ENCODE assay signal across 24 cellular contexts in the genomic region with DNA sequence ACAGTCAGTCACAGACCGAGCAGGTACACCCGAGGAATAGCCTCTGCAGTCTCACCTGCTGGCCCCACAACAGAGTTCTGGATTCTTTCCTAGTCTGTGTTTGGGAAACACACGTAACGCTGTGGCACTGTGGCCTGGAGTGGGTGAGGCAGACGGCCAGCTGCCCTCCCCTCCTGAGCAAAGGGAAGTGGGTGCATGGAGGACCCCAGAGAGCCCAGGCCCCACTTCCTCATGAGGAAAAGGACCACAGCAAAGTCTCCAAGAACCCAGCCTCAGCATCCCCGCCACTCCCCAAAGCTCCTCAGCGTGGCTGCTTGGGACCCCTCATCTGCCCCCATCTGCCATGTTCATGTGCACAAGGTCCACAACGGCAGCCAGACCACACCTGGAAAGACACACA.
DNase-seq lines count a peak whose midpoint lies in the region; ATAC-seq, FAIRE-seq and TF ChIP-seq lines count a peak whose summit lies in the region.
"Had no signal": no experiment of that assay in that cellular context is flagged by ENCODE, and none has a peak within 500 bp of the region (broad histone marks: within the 10 kb centered on the region; RNA-seq: fewer than 3 reads in every experiment).

No MANE protein-coding gene starts in this region.

- no peak overlapping the region for H3K18ac ChIP-seq in neuronal stem cell (ENCODE audit: low read length)

- H2BK15ac ChIP-seq in neuronal stem cell (ENCODE audit: low read length): peak overlapping the region; percentile 35

- H2AK5ac ChIP-seq in neuronal stem cell (ENCODE audit: low read depth, low read length): no peak overlapping the region

- no peak overlapping the region for H4K8ac ChIP-seq in neuronal stem cell (ENCODE audit: low read depth, low read length)

- no peak overlapping the region for H2BK12ac ChIP-seq in neuronal stem cell (ENCODE audit: low read length)

- H3K4me3 ChIP-seq in kidney (ENCODE audit: low read length in 2 of 2): no peak overlapping the region
- H3K4me3 ChIP-seq in neuronal stem cell (ENCODE audit: low read length in 2 of 2): no peak overlapping the region
- no peak overlapping the region for H3K4me3 ChIP-seq in spleen
- H3K4me3 ChIP-seq: A549; BLaER1 treated with 17β-estradiol and CSF1 and Interleukin-3, amounts not matched to agents 10 nM and 100 nM; GM23338 had no signal

- H3K4me1 ChIP-seq in kidney (ENCODE audit: control insufficient read depth in 1 of 2, insufficient read depth in 1 of 2, low read depth in 1 of 2, low read length in 2 of 2) (no peaks in the 10 kb centered on the region), neuronal stem cell (ENCODE audit: control insufficient read depth in 2 of 2, insufficient read depth in 1 of 2, low read depth in 1 of 2, low read length in 2 of 2) (peaks cover 0 to 4% of the 10 kb centered on the region in 2 donors), spleen (no peaks in the 10 kb centered on the region)
- H3K4me1 ChIP-seq: A549, BE2C had no signal

- H3K27me3 ChIP-seq in neuronal stem cell (ENCODE audit: control insufficient read depth in 3 of 3, insufficient read depth in 3 of 3, low read depth in 1 of 3, low read length in 3 of 3) (no peaks in the 10 kb centered on the region), spleen (replicated peaks in 1 of 7) (peaks cover 0 to 28% (median 0%) of the 10 kb centered on the region in 7 donors)
- H3K27me3 ChIP-seq: BE2C; BLaER1 treated with 17β-estradiol and CSF1 and Interleukin-3, amounts not matched to agents 10 nM and 100 nM had no signal

- no peak for FAIRE-seq in kidney (lab: Jason Lieb, UNC)
- FAIRE-seq: A549, D721Med, GM12891, GM18507 had no signal

- no peak overlapping the region for H2BK5ac ChIP-seq in neuronal stem cell (ENCODE audit: low read length)

- no peak overlapping the region for H3K23ac ChIP-seq in neuronal stem cell (ENCODE audit: low read depth, low read length, poor library complexity)

- TF ChIP-seq CTCF in kidney (IDR thresholded peaks at IDR 0.05; ENCODE audit: borderline replicate concordance, extremely low read depth, insufficient read depth): no peak
- no peak for TF ChIP-seq CTCF in spleen (IDR thresholded peaks at IDR 0.05 in 8 of 11, conservative IDR thresholded peaks at IDR 0.05 in 3 of 11)

- peaks cover 2% of the 10 kb centered on the region for H3K79me1 ChIP-seq in neuronal stem cell (ENCODE audit: low read depth, low read length)

- H3K14ac ChIP-seq in neuronal stem cell (ENCODE audit: low read length): no peak overlapping the region

- no peak overlapping the region for H3K4me2 ChIP-seq in neuronal stem cell (ENCODE audit: insufficient read depth, low read length, poor library complexity, severe bottlenecking)
- H3K4me2 ChIP-seq: A549; BLaER1 treated with 17β-estradiol and CSF1 and Interleukin-3, amounts not matched to agents 10 nM and 100 nM; GM23338 had no signal

- TF ChIP-seq POLR2A in spleen (IDR thresholded peaks at IDR 0.05): no peak

- no peak for ATAC-seq in Right ventricle myocardium superior (ENCODE audit: poor library complexity)
- ATAC-seq: A549, GM23338, HCT116 had no signal

- H3K9ac ChIP-seq in kidney (ENCODE audit: low read length in 2 of 2): no peak overlapping the region
- H3K9ac ChIP-seq in neuronal stem cell (ENCODE audit: low read depth, low read length, poor library complexity): no peak overlapping the region
- H3K9ac ChIP-seq: BLaER1 treated with 17β-estradiol and CSF1 and Interleukin-3, amounts not matched to agents 10 nM and 100 nM had no signal

- DNase-seq in cardiac septum (ENCODE audit: low spot score) (peak; percentile 35), Right ventricle myocardium superior (no peak), kidney (peak; percentile 34), neuronal stem cell (ENCODE audit: low spot score) (no peak), spleen (peak; percentile 36), A172 (ENCODE audit: low spot score) (no peak), medulla oblongata (ENCODE audit: extremely low spot score) (no peak), NCI-H226 (no peak)
- DNase-seq: ACHN; AML-193; BE2C; CD4-positive, alpha-beta T cell; DMS 273 treated with DMSO at 0.1 percent for 48 hours; DMS79 treated with DMSO at 0.1 percent for 48 hours; GF-D8; H9 had no signal

- no peak overlapping the region for H2BK120ac ChIP-seq in neuronal stem cell (ENCODE audit: low read depth, low read length)

- H3K27ac ChIP-seq in kidney (ENCODE audit: low read depth in 2 of 2, low read length in 2 of 2) (no peak overlapping the region), neuronal stem cell (replicated peaks; ENCODE audit: low read length) (no peak overlapping the region), spleen (no peak overlapping the region)
- H3K27ac ChIP-seq: 22Rv1; A549; BLaER1 treated with 17β-estradiol and CSF1 and Interleukin-3, amounts not matched to agents 10 nM and 100 nM had no signal

- WGBS in neuronal stem cell (ENCODE audit: extremely low coverage in 2 of 2, insufficient read length in 2 of 2, insufficient replicate concordance in 1 of 2), 2 donors: no CpG with 5 or more reads among the region's 8 CpGs
- WGBS in spleen, 5 donors: 83 to 92% (median 89%) methylated on average over 8 of the region's 8 CpGs

- no peak overlapping the region for H3K4ac ChIP-seq in neuronal stem cell (ENCODE audit: low read length)

- H3K9me3 ChIP-seq in kidney (ENCODE audit: control insufficient read depth in 1 of 2, low read length in 2 of 2): no peaks in the 10 kb centered on the region
- peaks cover 5 to 13% of the 10 kb centered on the region in 2 donors for H3K9me3 ChIP-seq in neuronal stem cell (replicated peaks in 1 of 2; ENCODE audit: control insufficient read depth in 2 of 2, insufficient read depth in 1 of 2, low read depth in 1 of 2, low read length in 2 of 2)
- peaks cover 0 to 29% (median 2%) of the 10 kb centered on the region in 8 donors for H3K9me3 ChIP-seq in spleen
- H3K9me3 ChIP-seq: BE2C had no signal

- H4K91ac ChIP-seq in neuronal stem cell (ENCODE audit: low read depth, low read length, poor library complexity): no peak overlapping the region

- no peak overlapping the region for H2AFZ ChIP-seq in neuronal stem cell (ENCODE audit: low read length)
- H2AFZ ChIP-seq: GM23338 had no signal

- intact Hi-C loops in cardiac septum (cut with DNase I): no loop called here
- intact Hi-C loops in Right ventricle myocardium superior (cut with DNase I): no loop called here
- intact Hi-C loops in kidney (cut with DNase I): no loop called here
- intact Hi-C loops in spleen (cut with DNase I; ENCODE audit: low total_unique reads): no loop called here

- H3K36me3 ChIP-seq in kidney (ENCODE audit: control insufficient read depth in 1 of 2, insufficient read depth in 2 of 2, low read length in 2 of 2) (no peaks in the 10 kb centered on the region), neuronal stem cell (replicated peaks in 1 of 2; ENCODE audit: control insufficient read depth in 2 of 2, insufficient read depth in 2 of 2, low read length in 2 of 2) (no peaks in the 10 kb centered on the region), spleen (no peaks in the 10 kb centered on the region)
- H3K36me3 ChIP-seq: BE2C; BLaER1 treated with 17β-estradiol and CSF1 and Interleukin-3, amounts not matched to agents 10 nM and 100 nM had no signal

Comparison
In these comparisons a context has a peak if more than half of its experiments do, and no peak if none do; other contexts are left out.
1. DNase-seq: peak in cardiac septum (single experiment), kidney (single experiment) and spleen (single experiment); none in Right ventricle myocardium superior (single experiment), neuronal stem cell (single experiment), A172 (single experiment), medulla oblongata (single experiment) and NCI-H226 (single experiment).